Comparison of ENCODE assay signal across 12 cellular contexts in the genomic region with DNA sequence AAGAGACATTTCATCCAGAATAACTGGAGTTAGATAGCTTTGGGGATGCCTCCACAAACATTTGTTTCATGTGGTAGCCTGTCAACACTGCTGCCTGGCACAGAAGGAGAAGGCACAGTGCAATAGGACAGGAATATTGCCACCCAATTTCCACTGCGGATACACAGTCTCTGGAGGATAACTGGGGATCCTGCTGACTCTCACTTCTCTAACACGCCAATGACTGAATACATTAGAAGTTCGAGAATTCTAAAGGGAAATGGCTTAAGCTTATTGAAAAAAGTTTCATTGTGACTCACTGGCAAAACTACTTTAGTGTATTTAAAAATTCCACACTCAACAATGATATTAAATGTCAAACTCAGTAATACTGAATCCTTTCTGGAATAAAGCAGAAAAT.
"Had no signal": no experiment of that assay in that cellular context is flagged by ENCODE, and none has a peak within 500 bp of the region (broad histone marks: within the 10 kb centered on the region; RNA-seq: fewer than 3 reads in every experiment).

No MANE protein-coding gene starts in this region.

- H3K4me3 ChIP-seq: tibial nerve had no signal

- H3K27me3 ChIP-seq: tibial nerve had no signal

- ATAC-seq: activated CD8-positive, alpha-beta memory T cell treated with anti-CD3 and anti-CD28 coated beads, Interleukin-2, amount 10 ng/mL, durations not matched to agents 7 days and 5 days had no signal

- H3K9me3 ChIP-seq: tibial nerve had no signal

- H3K27ac ChIP-seq: tibial nerve had no signal

- DNase-seq: activated CD4-positive, alpha-beta T cell treated with anti-CD3 and anti-CD28 coated beads, Interleukin-2, amount 50 U/mL, for 48 hours; activated CD8-positive, alpha-beta memory T cell treated with anti-CD3 and anti-CD28 coated beads, Interleukin-2, amount 10 ng/mL, durations not matched to agents 7 days and 5 days; activated gamma-delta T cell; activated T-cell treated with anti-CD3 and anti-CD28 coated beads, Interleukin-2, amount 50 U/mL, for 24 hours; aorta; foreskin melanocyte; head of caudate nucleus; kidney; stimulated activated CD4-positive, alpha-beta T cell treated with anti-CD3 and anti-CD28 coated beads, Interleukin-15, amount 100 ng/mL, for 24 hours; stimulated activated CD4-positive, alpha-beta T cell treated with anti-CD3 and anti-CD28 coated beads, Interleukin-4, amount 100 ng/mL, for 24 hours; T-helper 2 cell had no signal
